25 cellular contexts compared by ENCODE assay signal in the genomic region with DNA sequence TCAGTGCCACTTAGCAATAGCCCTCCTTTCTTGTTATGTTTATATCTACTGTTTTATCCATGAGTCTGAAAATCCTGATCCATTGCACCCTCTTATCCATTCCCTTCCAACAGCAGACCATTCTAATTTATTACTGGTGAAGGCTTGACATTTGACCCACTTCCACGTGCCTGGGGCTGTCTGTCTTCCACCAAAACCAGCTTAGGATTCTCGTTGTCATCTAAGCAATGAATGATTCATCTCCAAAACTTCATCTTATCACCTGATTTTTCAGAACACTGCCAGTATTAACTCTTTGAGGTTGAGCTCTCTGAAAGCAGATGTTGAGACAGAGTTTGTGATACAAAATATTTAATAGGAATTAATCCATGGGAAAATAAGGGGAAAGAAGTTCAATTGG.
"Had no signal": no experiment of that assay in that cellular context is flagged by ENCODE, and none has a peak within 500 bp of the region (broad histone marks: within the 10 kb centered on the region; RNA-seq: fewer than 3 reads in every experiment).

No MANE protein-coding gene starts in this region.

- FAIRE-seq: islet of Langerhans had no signal

- H3K4me2 ChIP-seq: hepatocyte had no signal

- H2AFZ ChIP-seq: hepatocyte, parathyroid adenoma had no signal

- DNase-seq: colonic mucosa; effector CD8-positive, alpha-beta T cell; endodermal cell; heart left ventricle; left cardiac atrium; left lung; mesenchymal stem cell; mucosa of descending colon; naive B cell; stimulated activated CD4-positive, alpha-beta T cell treated with anti-CD3 and anti-CD28 coated beads, Interleukin-2, amount 100 ng/mL, for 24 hours; stimulated activated CD4-positive, alpha-beta T cell treated with anti-CD3 and anti-CD28 coated beads, Interleukin-4, amount 100 ng/mL, for 24 hours; stimulated activated naive CD4-positive, alpha-beta T cell treated with Interleukin-2 at 50 U/mL for 16 hours; stomach; thyroid gland had no signal

- ATAC-seq: esophagus mucosa; gastroesophageal sphincter; heart left ventricle; left cardiac atrium; left lung; mucosa of descending colon; natural killer cell treated with Interleukin-12 subunit alpha and Interleukin-12 subunit beta and Interleukin-15 and Interleukin-18, amount 100 ng/mL, for 72 hours; sciatic nerve; stimulated activated effector memory CD8-positive, alpha-beta T cell treated with anti-CD3 and anti-CD28 coated beads, Interleukin-12 subunit alpha, Interleukin-12 subunit beta, amount 100 ng/mL, for 72 hours had no signal

- H3K27ac ChIP-seq: colonic mucosa, epithelial cell of prostate, gastroesophageal sphincter, heart left ventricle, hepatocyte, left lung, neutrophil, parathyroid adenoma, right atrium auricular region, stomach, thyroid gland had no signal

- H3K36me3 ChIP-seq: colonic mucosa, gastroesophageal sphincter, heart left ventricle, left lung, neutrophil, right atrium auricular region, stomach, thyroid gland had no signal

- H3K27me3 ChIP-seq: colonic mucosa, gastroesophageal sphincter, heart left ventricle, hepatocyte, left lung, neutrophil, right atrium auricular region, stomach, thyroid gland had no signal

- H3K4me3 ChIP-seq: colonic mucosa, gastroesophageal sphincter, heart left ventricle, hepatocyte, left lung, mucosa of descending colon, right atrium auricular region, stomach, thyroid gland had no signal

- H3K79me2 ChIP-seq: hepatocyte, parathyroid adenoma had no signal

- H3K9me3 ChIP-seq: colonic mucosa, gastroesophageal sphincter, left lung, mucosa of descending colon, neutrophil, right atrium auricular region, stomach, thyroid gland had no signal

- H3K9ac ChIP-seq: parathyroid adenoma had no signal

- H3K4me1 ChIP-seq: colonic mucosa, gastroesophageal sphincter, heart left ventricle, left lung, parathyroid adenoma, right atrium auricular region, stomach, thyroid gland had no signal
